Comparison of ENCODE assay signal across 30 cellular contexts in genomic region chr12:51004504-51004903, GRCh38. TPM values are rescaled to one million over a fixed set of nuclear protein-coding genes. Genes with fewer than 3 reads are reported as not detected.
A peak's percentile ranks its signal among the peaks of the same experiment; 100 is the strongest.
DNase-seq lines count a peak whose midpoint lies in the region; ATAC-seq and TF ChIP-seq lines count a peak whose summit lies in the region.
"Had no signal": no experiment of that assay in that cellular context is flagged by ENCODE, and none has a peak within 500 bp of the region (broad histone marks: within the 10 kb centered on the region; RNA-seq: fewer than 3 reads in every experiment).

No MANE protein-coding gene starts in this region.

- H3K36me3 ChIP-seq in cardiac muscle cell (peaks cover 27% of the 10 kb centered on the region), heart left ventricle (peaks cover 0 to 89% (median 75%) of the 10 kb centered on the region in 9 donors)

- no peaks in the 10 kb centered on the region for H3K27me3 Mint-ChIP-seq in central memory CD8-positive, alpha-beta T cell
- H3K27me3 Mint-ChIP-seq in mesothelial cell of epicardium (ENCODE audit: low read depth) = no peaks in the 10 kb centered on the region

- peak overlapping the region; percentile 19 for H3K27ac Mint-ChIP-seq in central memory CD8-positive, alpha-beta T cell (ENCODE audit: low read depth)
- peak overlapping the region; percentile 97 for H3K27ac Mint-ChIP-seq in mesothelial cell of epicardium

- no peak overlapping the region for H3K4me3 Mint-ChIP-seq in central memory CD8-positive, alpha-beta T cell
- no peak overlapping the region for H3K4me3 Mint-ChIP-seq in mesothelial cell of epicardium
- H3K4me3 Mint-ChIP-seq: neural crest cell had no signal

- no peak for TF ChIP-seq CTCF in cardiac muscle cell (IDR thresholded peaks at IDR 0.05; ENCODE audit: low read depth, low read length)
- no peak for TF ChIP-seq CTCF in heart left ventricle (IDR thresholded peaks at IDR 0.05)
- no peak for TF ChIP-seq CTCF in mesothelial cell of epicardium (IDR thresholded peaks at IDR 0.05; ENCODE audit: unreplicated experiment)

- H3K4me1 Mint-ChIP-seq in central memory CD8-positive, alpha-beta T cell = peaks cover 4% of the 10 kb centered on the region
- H3K4me1 Mint-ChIP-seq in mesothelial cell of epicardium = peaks cover 34% of the 10 kb centered on the region

- no peak for TF ChIP-seq POLR2A in heart left ventricle (IDR thresholded peaks at IDR 0.05)

- H3K4me1 ChIP-seq in cardiac muscle cell (ENCODE audit: low read depth) (no peaks in the 10 kb centered on the region), heart left ventricle (peaks cover 0 to 13% (median under 1%) of the 10 kb centered on the region in 12 donors)
- H3K4me1 ChIP-seq: ascending aorta, BE2C, foreskin keratinocyte, upper lobe of right lung had no signal

- 64 to 84% (median 75%) methylated on average over 6 of the region's 6 CpGs for WGBS in heart left ventricle, 4 donors

- DNase-seq in cardiac muscle cell (ENCODE audit: low read depth in 1 of 2, low spot score in 1 of 2) (no peak), heart left ventricle (no peak), mesothelial cell of epicardium (ENCODE audit: low spot score in 2 of 2, unreplicated experiment in 2 of 2) (no peak), NOMO-1 (lab: John Stamatoyannopoulos, UW; ENCODE audit: unreplicated experiment in 2 of 2) (no peak), NCI-H146 treated with DMSO at 0.1 percent for 48 hours (lab: John Stamatoyannopoulos, UW; ENCODE audit: unreplicated experiment) (no peak)
- DNase-seq in central memory CD8-positive, alpha-beta T cell (ENCODE audit: low spot score in 2 of 2) = no peak
- DNase-seq: activated CD4-positive, CD25-positive, alpha-beta regulatory T cell treated with anti-CD3 and anti-CD28 coated beads, Interleukin-2, amount 50 U/mL, for 72 hours; activated CD8-positive, alpha-beta memory T cell treated with anti-CD3 and anti-CD28 coated beads for 24 hours; activated naive CD4-positive, alpha-beta T cell treated with anti-CD3 and anti-CD28 coated beads, Interleukin-2, amount 50 U/mL, for 16 hours; activated T-cell treated with anti-CD3 and anti-CD28 coated beads, Interleukin-2, amount 50 U/mL, for 48 hours; BE2C; effector CD4-positive, alpha-beta T cell; foreskin keratinocyte; GDM1; GM23248; hippocampal formation; NCI-H1694; NCI-H2171 treated with DMSO at 0.1 percent for 48 hours; NCI-H526; stomach; upper lobe of right lung had no signal

- peaks cover 29% of the 10 kb centered on the region for H3K36me3 Mint-ChIP-seq in central memory CD8-positive, alpha-beta T cell (ENCODE audit: insufficient read depth)
- peaks cover 40% of the 10 kb centered on the region for H3K36me3 Mint-ChIP-seq in mesothelial cell of epicardium

- ATAC-seq in heart left ventricle (no peak), HG03432 (IDR thresholded peaks at IDR 0.05; ENCODE audit: unreplicated experiment) (no peak), GM21367 (IDR thresholded peaks at IDR 0.05; ENCODE audit: unreplicated experiment) (no peak)
- no peak for ATAC-seq in central memory CD8-positive, alpha-beta T cell (replicated peaks; ENCODE audit: extremely low read depth, poor library complexity, severe bottlenecking)
- ATAC-seq: foreskin keratinocyte, upper lobe of right lung had no signal

- H3K27ac ChIP-seq in cardiac muscle cell (peak overlapping the region; percentile 4), heart left ventricle (no peak overlapping the region)
- H3K27ac ChIP-seq: ascending aorta, foreskin keratinocyte, GM23248, KMS-11, stomach, upper lobe of right lung had no signal

- H3K4me3 ChIP-seq in cardiac muscle cell (no peak overlapping the region), heart left ventricle (no peak overlapping the region)
- H3K4me3 ChIP-seq: ascending aorta, GM23248, stomach, upper lobe of right lung had no signal

- H3K9me3 ChIP-seq in cardiac muscle cell (ENCODE audit: low read depth) = no peaks in the 10 kb centered on the region
- H3K9me3 ChIP-seq in heart left ventricle = no peaks in the 10 kb centered on the region
- H3K9me3 ChIP-seq: ascending aorta, BE2C, stomach, upper lobe of right lung had no signal

- no peaks in the 10 kb centered on the region for H3K27me3 ChIP-seq in cardiac muscle cell
- H3K27me3 ChIP-seq in heart left ventricle = no peaks in the 10 kb centered on the region
- H3K27me3 ChIP-seq: ascending aorta, BE2C, foreskin keratinocyte, stomach, upper lobe of right lung had no signal

- intact Hi-C loops in heart left ventricle (cut with DNase I) = no loop called here

- no peaks in the 10 kb centered on the region for H3K9me3 Mint-ChIP-seq in central memory CD8-positive, alpha-beta T cell
- no peaks in the 10 kb centered on the region for H3K9me3 Mint-ChIP-seq in mesothelial cell of epicardium
- H3K9me3 Mint-ChIP-seq: neural crest cell had no signal

RNA-seq across cellular contexts. Expression of gene SLC11A2, which starts 21.7 kb away (rescaled TPM):
- total RNA-seq in cardiac muscle cell (26.9 and 30.5 TPM in 2 replicates), heart left ventricle (10 to 100 TPM; 16.3 to 45.3 (median 22.0) TPM), mesothelial cell of epicardium (112 to 123 TPM (median 117 TPM) in 3 replicates)
- polyA plus RNA-seq in cardiac muscle cell (33.3 and 41.3 TPM in 2 replicates), heart left ventricle (10 to 100 TPM in 1 of 2 donors, 1 to 10 TPM in 1; 9.1 to 18.6 TPM)

RNA-seq across cellular contexts. Expression of gene LETMD1, which starts 43.6 kb away (rescaled TPM):
- total RNA-seq in cardiac muscle cell (30.3 and 47.3 TPM in 2 replicates), heart left ventricle (10 to 100 TPM; 13.6 to 34.4 (median 22.7) TPM), mesothelial cell of epicardium (71.8 to 77.0 TPM (median 74.4 TPM) in 3 replicates)
- polyA plus RNA-seq in cardiac muscle cell (23.5 and 33.5 TPM in 2 replicates), heart left ventricle (10 to 100 TPM; 21.7 to 26.4 TPM)

RNA-seq across cellular contexts. Expression of gene HIGD1C, which starts 52.2 kb away (rescaled TPM):
- total RNA-seq in cardiac muscle cell = not detected in 2 replicates
- not detected in 2 replicates for polyA plus RNA-seq in cardiac muscle cell
- not detected for total RNA-seq in heart left ventricle
- not detected for polyA plus RNA-seq in heart left ventricle
- not detected in 3 replicates for total RNA-seq in mesothelial cell of epicardium
- total RNA-seq: ascending aorta, cerebellum, foreskin keratinocyte, GM23248, HT1080, liver, neural crest cell, stomach, upper lobe of right lung had no signal
- polyA plus RNA-seq: esophagus, foreskin keratinocyte, GM23248, liver, stomach had no signal
